In genomic region chr9:125915606-125916005, GRCh38 we compare ENCODE assay signal across 25 cellular contexts.
"Had no signal": no experiment of that assay in that cellular context is flagged by ENCODE, and none has a peak within 500 bp of the region (broad histone marks: within the 10 kb centered on the region; RNA-seq: fewer than 3 reads in every experiment).

No MANE protein-coding gene starts in this region.

- H3K27ac Mint-ChIP-seq: progenitor cell of endocrine pancreas; stimulated activated naive B cell treated with anti-CD40 and anti-IgM and Interleukin-4, amounts not matched to agents 10 μg/mL and 1 μg/mL and 100 μg/mL, for 72 hours had no signal

- H3K4me3 ChIP-seq: heart right ventricle, hepatocyte, left lung, lower lobe of right lung, ovary, right atrium auricular region, right lobe of liver, smooth muscle cell, stomach, testis, tibial artery, upper lobe of right lung had no signal

- H3K4me3 Mint-ChIP-seq: naive thymus-derived CD8-positive, alpha-beta T cell; nephron; stimulated activated naive B cell treated with anti-CD40 and anti-IgM and Interleukin-4, amounts not matched to agents 10 μg/mL and 1 μg/mL and 100 μg/mL, for 72 hours had no signal

- H3K4me1 Mint-ChIP-seq: stimulated activated naive B cell treated with anti-CD40 and anti-IgM and Interleukin-4, amounts not matched to agents 10 μg/mL and 1 μg/mL and 100 μg/mL, for 72 hours had no signal

- H3K4me1 ChIP-seq: left lung, lower lobe of right lung, testis, tibial artery, upper lobe of right lung had no signal

- H3K9me3 ChIP-seq: heart right ventricle, left lung, lower lobe of right lung, ovary, right atrium auricular region, right lobe of liver, stomach, testis, tibial artery, upper lobe of right lung had no signal

- ATAC-seq: heart right ventricle; left colon; left lung; lower lobe of right lung; naive thymus-derived CD8-positive, alpha-beta T cell; right lobe of liver; stimulated activated naive B cell treated with anti-CD40 and anti-IgM and Interleukin-4, amounts not matched to agents 10 μg/mL and 1 μg/mL and 100 μg/mL, for 72 hours; stimulated activated naive CD8-positive, alpha-beta T cell treated with anti-CD3 and anti-CD28 coated beads, Interleukin-15, Interleukin-2, amounts not matched to agents 100 U/mL and 50 U/mL, for 24 hours; upper lobe of right lung had no signal

- H3K36me3 ChIP-seq: left lung, lower lobe of right lung, ovary, right lobe of liver, stomach had no signal

- DNase-seq: heart right ventricle; left colon; lower lobe of right lung; mammary epithelial cell; mesenchymal stem cell; naive thymus-derived CD8-positive, alpha-beta T cell; ovary; right lobe of liver; stimulated activated CD4-positive, alpha-beta T cell treated with anti-CD3 and anti-CD28 coated beads, Interleukin-12 subunit alpha, Interleukin-12 subunit beta, amount 100 ng/mL, for 4 hours; stimulated activated CD4-positive, alpha-beta T cell treated with anti-CD3 and anti-CD28 coated beads, Interleukin-15, amount 100 ng/mL, for 24 hours; stimulated activated CD4-positive, alpha-beta T cell treated with anti-CD3 and anti-CD28 coated beads, Interleukin-2, amount 100 ng/mL, for 24 hours; stimulated activated CD4-positive, alpha-beta T cell treated with anti-CD3 and anti-CD28 coated beads, Interleukin-4, amount 100 ng/mL, for 1 hour; stimulated activated naive B cell treated with anti-CD40 and anti-IgM and Interleukin-4, amounts not matched to agents 10 μg/mL and 1 μg/mL and 100 μg/mL, for 72 hours; stimulated activated naive CD8-positive, alpha-beta T cell treated with anti-CD3 and anti-CD28 coated beads, Interleukin-15, Interleukin-2, amounts not matched to agents 100 U/mL and 50 U/mL, for 24 hours; stomach; testis; tibial artery; trophoblast cell; upper lobe of right lung had no signal

- H3K27me3 ChIP-seq: heart right ventricle, hepatocyte, left lung, ovary, right atrium auricular region, right lobe of liver, stomach, testis, tibial artery, upper lobe of right lung had no signal

- H3K9me3 Mint-ChIP-seq: naive thymus-derived CD8-positive, alpha-beta T cell; nephron; stimulated activated naive B cell treated with anti-CD40 and anti-IgM and Interleukin-4, amounts not matched to agents 10 μg/mL and 1 μg/mL and 100 μg/mL, for 72 hours had no signal

- H3K4me2 ChIP-seq: hepatocyte, smooth muscle cell had no signal

- H3K79me2 ChIP-seq: hepatocyte had no signal

- H3K27ac ChIP-seq: heart right ventricle, hepatocyte, left lung, lower lobe of right lung, ovary, right atrium auricular region, right lobe of liver, stomach, testis, tibial artery, upper lobe of right lung had no signal

- H3K27me3 Mint-ChIP-seq: naive thymus-derived CD8-positive, alpha-beta T cell; progenitor cell of endocrine pancreas; stimulated activated naive B cell treated with anti-CD40 and anti-IgM and Interleukin-4, amounts not matched to agents 10 μg/mL and 1 μg/mL and 100 μg/mL, for 72 hours had no signal

- H2AFZ ChIP-seq: hepatocyte had no signal
